12 cellular contexts compared by ENCODE assay signal in the genomic region with DNA sequence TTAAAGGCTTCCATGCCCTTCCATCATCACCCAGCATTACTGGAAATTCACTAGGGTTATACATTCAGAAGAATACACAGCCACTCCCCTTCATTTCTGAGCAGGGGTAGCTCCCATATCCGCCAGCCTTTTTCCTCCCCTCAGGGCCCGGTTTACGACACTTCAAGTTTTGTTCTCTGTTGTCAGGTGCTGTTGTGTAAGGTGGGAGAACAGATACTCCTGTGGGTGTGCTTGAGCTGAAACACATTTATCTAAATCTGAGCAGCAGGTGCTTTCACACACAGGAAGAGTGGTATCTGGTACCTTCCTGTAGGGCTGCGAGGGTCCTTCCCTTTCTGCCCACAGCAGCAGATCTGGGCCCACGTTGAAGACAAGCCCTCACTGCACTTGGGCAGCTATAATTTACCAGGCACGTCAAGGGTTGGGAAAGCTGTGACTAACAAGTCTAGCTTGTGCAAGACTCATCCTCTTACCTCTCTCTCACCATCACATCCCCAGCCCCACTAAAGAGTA.
DNase-seq lines count a peak whose midpoint lies in the region; TF ChIP-seq lines count a peak whose summit lies in the region.
"Had no signal": no experiment of that assay in that cellular context is flagged by ENCODE, and none has a peak within 500 bp of the region (broad histone marks: within the 10 kb centered on the region; RNA-seq: fewer than 3 reads in every experiment).

No MANE protein-coding gene starts in this region.

- no peaks in the 10 kb centered on the region for H3F3A ChIP-seq in Loucy (ENCODE audit: low read depth)

- H4K20me1 ChIP-seq in Loucy (ENCODE audit: insufficient read depth, low read length, poor library complexity, severe bottlenecking), result no peaks in the 10 kb centered on the region

- no peaks in the 10 kb centered on the region for H3K9me2 ChIP-seq in Loucy (replicated peaks; ENCODE audit: low read depth, low read length)

- no peak overlapping the region for H3K9ac ChIP-seq in Loucy (ENCODE audit: low read depth, low read length, poor library complexity, severe bottlenecking)

- H3K4me2 ChIP-seq in Loucy (ENCODE audit: low read depth, low read length, poor library complexity, severe bottlenecking), result peak overlapping the region; percentile 41

- H3K27ac ChIP-seq in adrenal gland (peak overlapping the region; percentile 26 to 88 (median 82)), neutrophil (peak overlapping the region; percentile 99)

- H3K36me3 ChIP-seq in Loucy (ENCODE audit: insufficient read depth, low read length), result no peaks in the 10 kb centered on the region
- no peaks in the 10 kb centered on the region for H3K36me3 ChIP-seq in adrenal gland (replicated peaks in 1 of 2)
- no peaks in the 10 kb centered on the region for H3K36me3 ChIP-seq in neutrophil
- H3K36me3 ChIP-seq: lower lobe of right lung, upper lobe of left lung had no signal

- no peaks in the 10 kb centered on the region for H3K79me2 ChIP-seq in Loucy (ENCODE audit: insufficient read depth, low read length)

- H2AFZ ChIP-seq in Loucy (ENCODE audit: low read length), result peak overlapping the region; percentile 35; the same call in 1 of the 2 replicates

- peaks cover 29% of the 10 kb centered on the region for H3K4me1 ChIP-seq in Loucy (ENCODE audit: insufficient read depth, low read length, poor library complexity, severe bottlenecking)
- H3K4me1 ChIP-seq in adrenal gland (replicated peaks in 1 of 2), result peaks cover 35 to 39% of the 10 kb centered on the region in 2 donors
- peaks cover 55 to 70% of the 10 kb centered on the region in 2 experiments for H3K4me1 ChIP-seq in neutrophil (ENCODE audit: control insufficient read depth in 1 of 2, insufficient read depth in 1 of 2, low read depth in 1 of 2, low read length in 1 of 2)

- H3K4me3 ChIP-seq in Loucy (ENCODE audit: low read length, poor library complexity, severe bottlenecking) (no peak overlapping the region), adrenal gland (no peak overlapping the region), neutrophil (ENCODE audit: low read depth in 1 of 2, low read length in 1 of 2) (no peak overlapping the region)
- H3K4me3 ChIP-seq: lower lobe of right lung, upper lobe of left lung had no signal

- H3K27me3 ChIP-seq in Loucy (ENCODE audit: insufficient read depth, low read length, poor library complexity, severe bottlenecking), result no peaks in the 10 kb centered on the region
- H3K27me3 ChIP-seq in adrenal gland, result no peaks in the 10 kb centered on the region
- H3K27me3 ChIP-seq in neutrophil, result no peaks in the 10 kb centered on the region
- H3K27me3 ChIP-seq: upper lobe of left lung had no signal

- intact Hi-C loops in adrenal gland (cut with DNase I), result no loop called here

- DNase-seq in NCI-H1417 (lab: John Stamatoyannopoulos, UW) (peak; percentile 15 to 63 (median 24)), NCI-H1417 treated with DMSO at 0.1 percent for 48 hours (lab: John Stamatoyannopoulos, UW) (no peak), adrenal gland (peak in 2 of 7 donors; percentile 43 to 59), midbrain (lab: John Stamatoyannopoulos, UW) (no peak), anterior cingulate cortex (lab: John Stamatoyannopoulos, UW) (no peak), Ammon's horn (ENCODE audit: low spot score) (no peak)
- DNase-seq: effector memory CD8-positive, alpha-beta T cell; lower lobe of right lung; NCI-H69; upper lobe of left lung had no signal

- 61 to 71% (median 62%) methylated on average over 5 to 6 of the region's 6 CpGs for WGBS in adrenal gland, 4 donors

- TF ChIP-seq CTCF in Loucy (conservative IDR thresholded peaks at IDR 0.05; ENCODE audit: low read length), result no peak
- no peak for TF ChIP-seq CTCF in adrenal gland (IDR thresholded peaks at IDR 0.05)
- TF ChIP-seq CTCF in neutrophil (IDR thresholded peaks at IDR 0.05), result no peak

- H3K9me3 ChIP-seq in Loucy (ENCODE audit: insufficient read depth, low read depth, low read length) (no peaks in the 10 kb centered on the region), adrenal gland (replicated peaks in 1 of 3) (no peaks in the 10 kb centered on the region), neutrophil (no peaks in the 10 kb centered on the region)
- H3K9me3 ChIP-seq: lower lobe of right lung, upper lobe of left lung had no signal

- TF ChIP-seq POLR2A in adrenal gland (IDR thresholded peaks at IDR 0.05), result no peak

Comparison
In these comparisons a context has a peak if more than half of its experiments do, and no peak if none do; other contexts are left out.
1. DNase-seq: peak in NCI-H1417 (3 of 3); none in NCI-H1417 treated with DMSO at 0.1 percent for 48 hours (single experiment), midbrain (single experiment), anterior cingulate cortex (0 of 58) and Ammon's horn (single experiment).